24 cellular contexts compared by ENCODE assay signal in the genomic region with DNA sequence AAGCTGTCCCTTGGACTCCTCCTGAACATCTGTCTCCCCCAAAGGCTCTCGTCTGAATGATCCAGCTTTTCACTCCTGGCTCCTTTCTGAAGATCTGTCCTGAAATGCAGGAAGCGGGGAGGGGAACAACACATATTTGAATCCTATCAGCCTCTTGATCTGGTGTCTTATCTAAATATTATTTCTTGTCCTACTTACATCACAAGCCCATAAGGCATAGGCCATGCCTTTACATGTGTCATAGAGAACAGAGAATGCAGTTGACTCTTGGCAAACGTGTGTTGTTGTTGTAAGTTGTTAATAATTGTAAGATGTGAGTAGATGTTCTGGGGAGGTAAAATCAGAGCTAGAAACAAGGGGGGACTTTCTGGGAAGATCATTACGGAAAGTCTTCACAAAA. TPM values are rescaled to one million over a fixed set of nuclear protein-coding genes. Genes with fewer than 3 reads are reported as not detected.
"Had no signal": no experiment of that assay in that cellular context is flagged by ENCODE, and none has a peak within 500 bp of the region (broad histone marks: within the 10 kb centered on the region; RNA-seq: fewer than 3 reads in every experiment).

No MANE protein-coding gene starts in this region.

- DNase-seq: cortex of kidney; dorsolateral prefrontal cortex; effector CD8-positive, alpha-beta T cell; gastrocnemius medialis; heart right ventricle; hypothalamus; islet precursor cell; left lung; lower lobe of right lung; mesendoderm; naive thymus-derived CD8-positive, alpha-beta T cell; psoas muscle; retina; right lobe of liver; stimulated activated CD4-positive, alpha-beta T cell treated with anti-CD3 and anti-CD28 coated beads, Interleukin-4, amount 100 ng/mL, for 1 hour; stimulated activated CD8-positive, alpha-beta memory T cell treated with anti-CD3 and anti-CD28 coated beads, Interleukin-4, amount 100 ng/mL, for 48 hours; tibial artery; upper lobe of right lung had no signal

- ATAC-seq: gastrocnemius medialis; heart right ventricle; left lung; lower lobe of right lung; naive thymus-derived CD8-positive, alpha-beta T cell; psoas muscle; right lobe of liver; stimulated activated effector memory CD8-positive, alpha-beta T cell treated with anti-CD3 and anti-CD28 coated beads, Interleukin-12 subunit alpha, Interleukin-12 subunit beta, amount 100 ng/mL, for 72 hours; upper lobe of right lung had no signal

- H3K36me3 ChIP-seq: esophagus muscularis mucosa, gastrocnemius medialis, heart right ventricle, left lung, lower lobe of right lung, neutrophil, right lobe of liver, tibial artery, upper lobe of right lung, vagina had no signal

- H3K27ac ChIP-seq: dorsolateral prefrontal cortex, epithelial cell of prostate, esophagus muscularis mucosa, gastrocnemius medialis, heart right ventricle, left lung, lower lobe of right lung, neutrophil, psoas muscle, right lobe of liver, tibial artery, upper lobe of right lung, vagina had no signal

- H3K4me1 ChIP-seq: gastrocnemius medialis, left lung, psoas muscle, right lobe of liver, upper lobe of right lung, vagina had no signal

- H3K9me3 ChIP-seq: esophagus muscularis mucosa, gastrocnemius medialis, heart right ventricle, left lung, lower lobe of right lung, neutrophil, psoas muscle, right lobe of liver, tibial artery, upper lobe of right lung, vagina had no signal

- H3K4me3 ChIP-seq: dorsolateral prefrontal cortex, esophagus muscularis mucosa, gastrocnemius medialis, heart right ventricle, left lung, lower lobe of right lung, psoas muscle, right lobe of liver, tibial artery, upper lobe of right lung, vagina had no signal

- H3K27me3 ChIP-seq: esophagus muscularis mucosa, gastrocnemius medialis, heart right ventricle, left lung, neutrophil, right lobe of liver, tibial artery, upper lobe of right lung, vagina had no signal

RNA-seq across cellular contexts. Expression of gene GATA6, which starts 57.4 kb away (rescaled TPM):
- polyA plus RNA-seq: neural cell had no signal
